In the genomic region with DNA sequence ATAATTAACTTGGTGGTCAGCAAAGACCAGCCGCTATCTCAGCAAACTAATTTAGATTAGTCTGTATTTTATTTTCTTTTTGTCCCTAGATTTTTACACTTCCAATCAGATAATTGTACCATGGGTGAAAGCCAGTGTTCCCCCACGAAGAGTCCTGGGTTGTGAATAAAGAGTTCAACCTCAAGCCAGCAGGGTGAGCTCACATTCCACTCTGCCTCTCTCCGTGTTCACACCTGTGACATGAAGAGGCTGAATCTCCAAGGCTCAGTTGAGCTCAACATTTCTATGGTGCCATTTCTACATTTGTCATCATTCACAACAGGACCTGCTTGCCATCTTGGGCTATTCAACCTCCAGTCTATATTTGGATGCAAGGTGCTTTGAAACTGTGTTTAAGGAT, we compare ENCODE assay signal across 18 cellular contexts.
A peak's percentile ranks its signal among the peaks of the same experiment; 100 is the strongest.
DNase-seq lines count a peak whose midpoint lies in the region; TF ChIP-seq lines count a peak whose summit lies in the region.
"Had no signal": no experiment of that assay in that cellular context is flagged by ENCODE, and none has a peak within 500 bp of the region (broad histone marks: within the 10 kb centered on the region; RNA-seq: fewer than 3 reads in every experiment).

No MANE protein-coding gene starts in this region.

- no peak overlapping the region for H3K27ac Mint-ChIP-seq in nephron progenitor cell
- H3K27ac Mint-ChIP-seq: B cell had no signal

- H3K9me3 ChIP-seq in WERI-Rb-1 (ENCODE audit: severe bottlenecking) (no peaks in the 10 kb centered on the region), HAP-1 (no peaks in the 10 kb centered on the region)
- H3K9me3 ChIP-seq: heart left ventricle, psoas muscle, SK-N-SH had no signal

- H3K4me1 ChIP-seq in HAP-1 = no peaks in the 10 kb centered on the region
- H3K4me1 ChIP-seq: heart left ventricle, psoas muscle had no signal

- H3K9me3 Mint-ChIP-seq in nephron progenitor cell = peaks cover 13% of the 10 kb centered on the region

- no peaks in the 10 kb centered on the region for H3K36me3 Mint-ChIP-seq in nephron progenitor cell (ENCODE audit: low read depth)

- H3K4me1 Mint-ChIP-seq in nephron progenitor cell = no peaks in the 10 kb centered on the region
- H3K4me1 Mint-ChIP-seq: B cell had no signal

- no peak overlapping the region for H3K4me3 Mint-ChIP-seq in nephron progenitor cell
- H3K4me3 Mint-ChIP-seq: B cell had no signal

- H3K27ac ChIP-seq in WERI-Rb-1 = no peak overlapping the region
- H3K27ac ChIP-seq: epithelial cell of prostate, GM23248, heart left ventricle, psoas muscle had no signal

- no peaks in the 10 kb centered on the region for H3K36me3 ChIP-seq in WERI-Rb-1
- no peaks in the 10 kb centered on the region for H3K36me3 ChIP-seq in HAP-1 (replicated peaks)
- H3K36me3 ChIP-seq: heart left ventricle had no signal

- H3K27me3 Mint-ChIP-seq in nephron progenitor cell (ENCODE audit: low read depth, poor library complexity) = peaks cover 2% of the 10 kb centered on the region
- H3K27me3 Mint-ChIP-seq: B cell had no signal

- TF ChIP-seq CTCF in WERI-Rb-1 (IDR thresholded peaks at IDR 0.05; ENCODE audit: low read depth, low read length) (peak; percentile 65), nephron progenitor cell (IDR thresholded peaks at IDR 0.05) (peak; percentile 30)

- in situ Hi-C loops in HAP-1 (cut with MboI; ENCODE audit: low sequenced_read_pairs) = no loop called here

- DNase-seq in NCI-H2029 treated with DMSO at 0.1 percent for 48 hours (lab: John Stamatoyannopoulos, UW) (peak; percentile 1), NCI-H2029 (lab: John Stamatoyannopoulos, UW) (no peak), NCI-H1092 treated with DMSO at 0.1 percent for 48 hours (lab: John Stamatoyannopoulos, UW) (peak; percentile 61), WERI-Rb-1 (peak; percentile 44), nephron progenitor cell (no peak), HAP-1 (ENCODE audit: low spot score in 2 of 2) (no peak), SHP77 treated with DMSO at 0.1 percent for 48 hours (lab: John Stamatoyannopoulos, UW) (no peak), GF-D8 (lab: John Stamatoyannopoulos, UW) (no peak)
- DNase-seq: activated CD4-positive, alpha-beta T cell treated with anti-CD3 and anti-CD28 coated beads, Interleukin-2, amount 50 U/mL, for 48 hours; activated CD8-positive, alpha-beta memory T cell treated with anti-CD3 and anti-CD28 coated beads, Interleukin-2, amount 50 U/mL, for 48 hours; cerebellar nuclear complex; GM23248; heart left ventricle; NCI-H1105; psoas muscle; SK-N-SH had no signal

- H3K27me3 ChIP-seq in WERI-Rb-1 (ENCODE audit: insufficient read depth, low read depth, severe bottlenecking) (no peaks in the 10 kb centered on the region), HAP-1 (ENCODE audit: low read depth) (no peaks in the 10 kb centered on the region)

- H3K4me3 ChIP-seq in WERI-Rb-1 (ENCODE audit: low read depth, low read length) (no peak overlapping the region), HAP-1 (no peak overlapping the region)
- H3K4me3 ChIP-seq: GM23248, heart left ventricle, psoas muscle had no signal

Comparison
In these comparisons a context has a peak if more than half of its experiments do, and no peak if none do; other contexts are left out.
1. DNase-seq: peak in NCI-H2029 treated with DMSO at 0.1 percent for 48 hours (single experiment), NCI-H1092 treated with DMSO at 0.1 percent for 48 hours (single experiment) and WERI-Rb-1 (single experiment); none in NCI-H2029 (single experiment), nephron progenitor cell (single experiment), HAP-1 (0 of 2), SHP77 treated with DMSO at 0.1 percent for 48 hours (single experiment) and GF-D8 (single experiment).